ENCODE assay signal across 11 cellular contexts in the genomic region with DNA sequence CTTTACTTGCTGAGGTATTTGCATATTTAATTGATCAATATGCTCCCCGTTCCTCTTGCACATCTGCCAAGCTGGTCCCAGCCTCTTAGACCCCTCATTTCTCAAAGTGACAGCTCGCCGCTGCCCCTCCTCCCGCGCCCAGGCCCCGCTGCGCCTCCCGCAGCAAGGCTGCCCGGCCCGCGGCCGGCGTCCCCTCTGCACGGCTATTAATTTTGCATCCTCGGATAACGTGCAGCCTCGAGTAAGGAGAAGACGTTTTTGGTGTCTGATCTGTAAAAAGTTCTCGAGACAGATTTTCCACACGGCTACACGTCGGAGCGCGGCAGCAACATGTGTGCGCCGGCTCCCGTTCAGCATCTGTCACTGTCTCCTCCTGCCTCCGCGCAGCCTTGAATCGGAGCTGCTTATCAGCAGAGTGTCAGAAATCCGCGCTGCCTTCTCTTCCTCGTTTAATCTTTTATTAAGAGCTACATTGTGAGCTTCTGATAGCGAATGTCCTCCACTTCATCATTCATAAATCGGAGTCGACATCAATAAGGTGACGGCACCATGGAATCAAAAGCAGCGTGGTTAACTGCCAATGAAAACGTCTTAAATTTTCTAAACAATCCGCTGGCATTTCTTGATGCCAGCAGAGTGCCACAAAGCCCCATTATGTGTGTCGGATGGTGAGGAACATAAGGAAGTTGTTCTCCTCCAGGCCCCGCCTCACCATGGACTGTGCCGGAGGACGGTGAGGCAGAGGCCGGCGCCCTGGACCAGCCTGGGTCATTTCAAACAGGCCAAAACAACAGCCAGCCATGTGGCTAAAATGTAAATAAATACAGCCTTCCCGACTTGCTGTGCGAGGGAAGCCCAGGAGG.
DNase-seq lines count a peak whose midpoint lies in the region; ATAC-seq and TF ChIP-seq lines count a peak whose summit lies in the region.
"Had no signal": no experiment of that assay in that cellular context is flagged by ENCODE, and none has a peak within 500 bp of the region (broad histone marks: within the 10 kb centered on the region; RNA-seq: fewer than 3 reads in every experiment).

No MANE protein-coding gene starts in this region.

- no peak overlapping the region for H2AFZ ChIP-seq in neuronal stem cell (ENCODE audit: low read length)

- no peak for ATAC-seq in HG02588 (IDR thresholded peaks at IDR 0.05; ENCODE audit: unreplicated experiment)
- ATAC-seq: A549, K562 had no signal

- no peak overlapping the region for H4K91ac ChIP-seq in neuronal stem cell (ENCODE audit: low read depth, low read length, poor library complexity)

- H3K27me3 ChIP-seq in neuronal stem cell (ENCODE audit: control insufficient read depth in 3 of 3, insufficient read depth in 3 of 3, low read depth in 1 of 3, low read length in 3 of 3), result peaks cover 0 to 18% (median 0%) of the 10 kb centered on the region in 3 experiments
- no peaks in the 10 kb centered on the region for H3K27me3 ChIP-seq in uterus

- WGBS in neuronal stem cell (ENCODE audit: extremely low coverage in 2 of 2, insufficient read length in 2 of 2, insufficient replicate concordance in 1 of 2), 2 donors, result no CpG with 5 or more reads among the region's 48 CpGs

- H3K4ac ChIP-seq in neuronal stem cell (ENCODE audit: low read length), result no peak overlapping the region

- peak overlapping the region; percentile 45 for H3K18ac ChIP-seq in neuronal stem cell (ENCODE audit: low read length)

- peak overlapping the region; percentile 11 for H3K14ac ChIP-seq in neuronal stem cell (ENCODE audit: low read length)

- H3K9me3 ChIP-seq in neuronal stem cell (replicated peaks in 1 of 2; ENCODE audit: control insufficient read depth in 2 of 2, insufficient read depth in 1 of 2, low read depth in 1 of 2, low read length in 2 of 2) (no peaks in the 10 kb centered on the region), uterus (no peaks in the 10 kb centered on the region)
- H3K9me3 ChIP-seq: A549 had no signal

- no peak overlapping the region for H3K9ac ChIP-seq in neuronal stem cell (ENCODE audit: low read depth, low read length, poor library complexity)

- no peak for TF ChIP-seq CTCF in uterus (IDR thresholded peaks at IDR 0.05)

- H3K79me1 ChIP-seq in neuronal stem cell (ENCODE audit: low read depth, low read length), result no peaks in the 10 kb centered on the region

- intact Hi-C loops in uterus (cut with DNase I; ENCODE audit: low total_unique reads), result no loop called here

- no peak overlapping the region for H2BK120ac ChIP-seq in neuronal stem cell (ENCODE audit: low read depth, low read length)

- no peak overlapping the region for H3K23ac ChIP-seq in neuronal stem cell (ENCODE audit: low read depth, low read length, poor library complexity)

- no peak overlapping the region for H3K4me2 ChIP-seq in neuronal stem cell (ENCODE audit: insufficient read depth, low read length, poor library complexity, severe bottlenecking)
- H3K4me2 ChIP-seq: A549 had no signal

- H2BK15ac ChIP-seq in neuronal stem cell (ENCODE audit: low read length), result no peak overlapping the region

- H3K4me1 ChIP-seq in neuronal stem cell (ENCODE audit: control insufficient read depth in 2 of 2, insufficient read depth in 1 of 2, low read depth in 1 of 2, low read length in 2 of 2) (peaks cover 26 to 32% of the 10 kb centered on the region in 2 donors), uterus (no peaks in the 10 kb centered on the region)
- H3K4me1 ChIP-seq: A549 had no signal

- no peak for TF ChIP-seq POLR2A in uterus (IDR thresholded peaks at IDR 0.05)

- no peak overlapping the region for H2BK5ac ChIP-seq in neuronal stem cell (ENCODE audit: low read length)

- H2AK5ac ChIP-seq in neuronal stem cell (ENCODE audit: low read depth, low read length), result peak overlapping the region; percentile 44

- H3K4me3 ChIP-seq in neuronal stem cell (ENCODE audit: low read length in 2 of 2), result no peak overlapping the region
- H3K4me3 ChIP-seq in uterus, result no peak overlapping the region
- H3K4me3 ChIP-seq: A549, K562 had no signal

- no peak overlapping the region for H2BK12ac ChIP-seq in neuronal stem cell (ENCODE audit: low read length)

- no peak overlapping the region for H3K27ac ChIP-seq in neuronal stem cell (replicated peaks; ENCODE audit: low read length)
- no peak overlapping the region for H3K27ac ChIP-seq in uterus
- H3K27ac ChIP-seq: A549 had no signal

- H4K8ac ChIP-seq in neuronal stem cell (ENCODE audit: low read depth, low read length), result no peak overlapping the region

- DNase-seq in ELF-1 (ENCODE audit: low read depth, low spot score) (peak; percentile 43), NCI-H82 (lab: John Stamatoyannopoulos, UW) (peak; percentile 78), foreskin melanocyte (peak; percentile 21), neuronal stem cell (ENCODE audit: low spot score) (no peak), uterus (no peak), NCI-H146 (lab: John Stamatoyannopoulos, UW) (no peak)
- DNase-seq: DMS53, NCI-H446 treated with DMSO at 0.1 percent for 48 hours had no signal

- H3K36me3 ChIP-seq in neuronal stem cell (replicated peaks in 1 of 2; ENCODE audit: control insufficient read depth in 2 of 2, insufficient read depth in 2 of 2, low read length in 2 of 2) (no peaks in the 10 kb centered on the region), uterus (no peaks in the 10 kb centered on the region)

Comparison
In these comparisons a context has a peak if more than half of its experiments do, and no peak if none do; other contexts are left out.
1. DNase-seq: peak in ELF-1 (single experiment), NCI-H82 (single experiment) and foreskin melanocyte (single experiment); none in neuronal stem cell (single experiment), uterus (0 of 2) and NCI-H146 (single experiment).